Comparison of ENCODE assay signal across 8 cellular contexts in genomic region chr6:31441368-31442267, GRCh38. TPM values are rescaled to one million over a fixed set of nuclear protein-coding genes. Genes with fewer than 3 reads are reported as not detected.
DNase-seq lines count a peak whose midpoint lies in the region; ATAC-seq and TF ChIP-seq lines count a peak whose summit lies in the region.

No MANE protein-coding gene starts in this region.

- peaks cover 22% of the 10 kb centered on the region for H3K27me3 Mint-ChIP-seq in Caco-2 (ENCODE audit: insufficient read depth, unreplicated experiment)

- peaks cover 8% of the 10 kb centered on the region; the same call in 1 of the 2 replicates for H3K9me3 ChIP-seq in Caco-2

- intact Hi-C loops in Caco-2 (cut with micrococcal nuclease; ENCODE audit: unreplicated experiment), result loop anchor here (1.0 to 5.0 kb wide), 2 partner anchors 41 to 42 kb away; no protein-coding TSS in a partner anchor
- intact Hi-C loops in left ventricle myocardium superior (cut with micrococcal nuclease), result loop anchor here (5.0 kb wide), 1 partner anchor 44 kb away; no protein-coding TSS in a partner anchor

- H3K36me3 Mint-ChIP-seq in Caco-2 (ENCODE audit: insufficient read depth, unreplicated experiment), result no peaks in the 10 kb centered on the region

- no peak overlapping the region for H3K9ac ChIP-seq in rectal smooth muscle tissue (ENCODE audit: low read length)

- CTCF ChIA-PET in Caco-2 (lab: Charles Lee), result interaction anchor here (1.1 to 1.6 kb wide), 5 partner anchors 38 to 611 kb away, joined by 3 to 5 read pairs (median 4); partner anchors contain the start of gene MICA
- CTCF ChIA-PET in HEK293T (lab: Yijun Ruan, JAX), result interaction anchor here (0.6 to 1.6 kb wide), 11 partner anchors 10 to 784 kb away, joined by 3 to 17 read pairs (median 4); partner anchors contain the start of gene MICA

- no peak overlapping the region for H3K4me3 ChIP-seq in Caco-2 (ENCODE audit: low read depth, low read length)
- H3K4me3 ChIP-seq in rectal smooth muscle tissue (ENCODE audit: low read length), result peak overlapping the region; percentile 52

- peak; percentile 98 for ATAC-seq in SK-N-SH treated with all-trans-retinoic acid at 6 μM for 48 hours
- ATAC-seq in left ventricle myocardium superior, result peak; percentile 99
- no peak for ATAC-seq in GM19035 (IDR thresholded peaks at IDR 0.05; ENCODE audit: unreplicated experiment)
- ATAC-seq in GM19324 (IDR thresholded peaks at IDR 0.05; ENCODE audit: low FRiP score, unreplicated experiment), result no peak

- no peak overlapping the region for H3K27ac ChIP-seq in rectal smooth muscle tissue (ENCODE audit: low read depth, low read length)

- H3K4me1 ChIP-seq in Caco-2 (0 out of 2 replicates have a peak, but pooled peaks cover 2% of the 10 kb centered on the region), rectal smooth muscle tissue (ENCODE audit: control insufficient read depth, insufficient read depth, low read length) (no peaks in the 10 kb centered on the region)

- DNase-seq in Caco-2, result peak; percentile 75 to 85
- peak; percentile 72 for DNase-seq in HEK293T (ENCODE audit: extremely low spot score)
- peak; percentile 50 for DNase-seq in amniotic stem cell (lab: John Stamatoyannopoulos, UW)
- peak; percentile 93 for DNase-seq in left ventricle myocardium superior

- peak; percentile 88 for TF ChIP-seq CTCF in Caco-2 (IDR thresholded peaks at IDR 0.05; ENCODE audit: insufficient read depth in 1 of 2, low read depth in 1 of 2, low read length in 1 of 2, severe bottlenecking in 1 of 2, unreplicated experiment in 1 of 2)

- POLR2A ChIA-PET in Caco-2 (lab: Charles Lee), result no interaction called here
- POLR2A ChIA-PET in HEK293T (lab: Yijun Ruan, JAX), result interaction anchor here (0.9 to 1.4 kb wide), 4 partner anchors 41 to 53 kb away, joined by 3 to 9 read pairs (median 6); no protein-coding TSS in a partner anchor

- no peak overlapping the region for H3K27ac Mint-ChIP-seq in Caco-2 (ENCODE audit: unreplicated experiment)

- H3K4me1 Mint-ChIP-seq in Caco-2 (ENCODE audit: low read depth, unreplicated experiment), result no peaks in the 10 kb centered on the region

- H3K27me3 ChIP-seq in Caco-2 (replicated peaks; ENCODE audit: control insufficient read depth, insufficient read depth, low read length) (no peaks in the 10 kb centered on the region), rectal smooth muscle tissue (ENCODE audit: control insufficient read depth, insufficient read depth, low read length) (peaks cover 2% of the 10 kb centered on the region)

- no TSS peak for BruUV-seq in Caco-2 (replicated peaks; lab: Mats Ljungman, UMichigan)

- no peak overlapping the region for H3K4me3 Mint-ChIP-seq in Caco-2 (ENCODE audit: unreplicated experiment)

- H3K36me3 ChIP-seq in Caco-2 (ENCODE audit: control insufficient read depth, insufficient read depth, low read length) (no peaks in the 10 kb centered on the region), rectal smooth muscle tissue (ENCODE audit: control insufficient read depth, insufficient read depth, low read length) (no peaks in the 10 kb centered on the region)

- H3K9me3 Mint-ChIP-seq in Caco-2 (ENCODE audit: unreplicated experiment), result peaks cover 13% of the 10 kb centered on the region

TF ChIP-seq in HEK293T, 16 proteins besides CTCF, POLR2A, EP300 and RAD21:
- TF ChIP-seq, protein P1, sequence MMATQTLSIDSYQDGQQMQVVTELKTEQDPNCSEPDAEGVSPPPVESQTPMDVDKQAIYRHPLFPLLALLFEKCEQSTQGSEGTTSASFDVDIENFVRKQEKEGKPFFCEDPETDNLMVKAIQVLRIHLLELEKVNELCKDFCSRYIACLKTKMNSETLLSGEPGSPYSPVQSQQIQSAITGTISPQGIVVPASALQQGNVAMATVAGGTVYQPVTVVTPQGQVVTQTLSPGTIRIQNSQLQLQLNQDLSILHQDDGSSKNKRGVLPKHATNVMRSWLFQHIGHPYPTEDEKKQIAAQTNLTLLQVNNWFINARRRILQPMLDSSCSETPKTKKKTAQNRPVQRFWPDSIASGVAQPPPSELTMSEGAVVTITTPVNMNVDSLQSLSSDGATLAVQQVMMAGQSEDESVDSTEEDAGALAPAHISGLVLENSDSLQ (IDR thresholded peaks at IDR 0.05), result no peak
- TF ChIP-seq NFRKB (IDR thresholded peaks at IDR 0.05) (no peak), FOXK2 (IDR thresholded peaks at IDR 0.05) (no peak), TARDBP (IDR thresholded peaks at IDR 0.05) (no peak), HDGF (IDR thresholded peaks at IDR 0.05; ENCODE audit: borderline replicate concordance) (no peak), LEF1 (IDR thresholded peaks at IDR 0.05; ENCODE audit: borderline replicate concordance) (no peak)

TF ChIP-seq in SK-N-SH treated with all-trans-retinoic acid at 6 μM for 48 hours, 23 proteins besides CTCF, POLR2A, EP300 and RAD21:
- no peak for TF ChIP-seq CSDC2 (CRISPR knock-in tag; IDR thresholded peaks at IDR 0.05)
- TF ChIP-seq ZFP3 (CRISPR knock-in tag; IDR thresholded peaks at IDR 0.05), result no peak
- TF ChIP-seq ZC3H10 (CRISPR knock-in tag; IDR thresholded peaks at IDR 0.05), result no peak
- TF ChIP-seq RARB (CRISPR knock-in tag; IDR thresholded peaks at IDR 0.05), result no peak
- no peak for TF ChIP-seq ZNF70 (CRISPR knock-in tag; IDR thresholded peaks at IDR 0.05)
- TF ChIP-seq PATZ1 (CRISPR knock-in tag; IDR thresholded peaks at IDR 0.05; ENCODE audit: borderline replicate concordance), result no peak
- no peak for TF ChIP-seq TCF4 (CRISPR knock-in tag; IDR thresholded peaks at IDR 0.05; ENCODE audit: borderline replicate concordance)
- TF ChIP-seq, protein P2, sequence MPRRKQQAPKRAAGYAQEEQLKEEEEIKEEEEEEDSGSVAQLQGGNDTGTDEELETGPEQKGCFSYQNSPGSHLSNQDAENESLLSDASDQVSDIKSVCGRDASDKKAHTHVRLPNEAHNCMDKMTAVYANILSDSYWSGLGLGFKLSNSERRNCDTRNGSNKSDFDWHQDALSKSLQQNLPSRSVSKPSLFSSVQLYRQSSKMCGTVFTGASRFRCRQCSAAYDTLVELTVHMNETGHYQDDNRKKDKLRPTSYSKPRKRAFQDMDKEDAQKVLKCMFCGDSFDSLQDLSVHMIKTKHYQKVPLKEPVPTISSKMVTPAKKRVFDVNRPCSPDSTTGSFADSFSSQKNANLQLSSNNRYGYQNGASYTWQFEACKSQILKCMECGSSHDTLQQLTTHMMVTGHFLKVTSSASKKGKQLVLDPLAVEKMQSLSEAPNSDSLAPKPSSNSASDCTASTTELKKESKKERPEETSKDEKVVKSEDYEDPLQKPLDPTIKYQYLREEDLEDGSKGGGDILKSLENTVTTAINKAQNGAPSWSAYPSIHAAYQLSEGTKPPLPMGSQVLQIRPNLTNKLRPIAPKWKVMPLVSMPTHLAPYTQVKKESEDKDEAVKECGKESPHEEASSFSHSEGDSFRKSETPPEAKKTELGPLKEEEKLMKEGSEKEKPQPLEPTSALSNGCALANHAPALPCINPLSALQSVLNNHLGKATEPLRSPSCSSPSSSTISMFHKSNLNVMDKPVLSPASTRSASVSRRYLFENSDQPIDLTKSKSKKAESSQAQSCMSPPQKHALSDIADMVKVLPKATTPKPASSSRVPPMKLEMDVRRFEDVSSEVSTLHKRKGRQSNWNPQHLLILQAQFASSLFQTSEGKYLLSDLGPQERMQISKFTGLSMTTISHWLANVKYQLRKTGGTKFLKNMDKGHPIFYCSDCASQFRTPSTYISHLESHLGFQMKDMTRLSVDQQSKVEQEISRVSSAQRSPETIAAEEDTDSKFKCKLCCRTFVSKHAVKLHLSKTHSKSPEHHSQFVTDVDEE (CRISPR knock-in tag; IDR thresholded peaks at IDR 0.05), result no peak
- TF ChIP-seq ISL1 (CRISPR knock-in tag; IDR thresholded peaks at IDR 0.05), result no peak
- no peak for TF ChIP-seq ZFP30 (CRISPR knock-in tag; IDR thresholded peaks at IDR 0.05)

RNA-seq across cellular contexts. Expression of gene MICA, which starts 38.2 kb away (rescaled TPM):
- total RNA-seq in Caco-2 (2022), result 12.6 and 13.1 TPM in 2 replicates
- 10.3 TPM for total RNA-seq in left ventricle myocardium superior

RNA-seq across cellular contexts. Expression of gene MICB, which starts 56.3 kb away (rescaled TPM):
- total RNA-seq in Caco-2 (2022) (6.4 and 7.5 TPM in 2 replicates), left ventricle myocardium superior (1.7 TPM)

Comparison
In these comparisons a context has a peak if more than half of its experiments do, and no peak if none do; other contexts are left out.
1. ATAC-seq: peak in SK-N-SH treated with all-trans-retinoic acid at 6 μM for 48 hours (single experiment) and left ventricle myocardium superior (single experiment); none in GM19035 (single experiment) and GM19324 (single experiment).
2. Peak in every context shown above with its lines, with median percentiles within 50 percentile points of each other: DNase-seq.